1 cellular context compared by ENCODE assay signal in the genomic region with DNA sequence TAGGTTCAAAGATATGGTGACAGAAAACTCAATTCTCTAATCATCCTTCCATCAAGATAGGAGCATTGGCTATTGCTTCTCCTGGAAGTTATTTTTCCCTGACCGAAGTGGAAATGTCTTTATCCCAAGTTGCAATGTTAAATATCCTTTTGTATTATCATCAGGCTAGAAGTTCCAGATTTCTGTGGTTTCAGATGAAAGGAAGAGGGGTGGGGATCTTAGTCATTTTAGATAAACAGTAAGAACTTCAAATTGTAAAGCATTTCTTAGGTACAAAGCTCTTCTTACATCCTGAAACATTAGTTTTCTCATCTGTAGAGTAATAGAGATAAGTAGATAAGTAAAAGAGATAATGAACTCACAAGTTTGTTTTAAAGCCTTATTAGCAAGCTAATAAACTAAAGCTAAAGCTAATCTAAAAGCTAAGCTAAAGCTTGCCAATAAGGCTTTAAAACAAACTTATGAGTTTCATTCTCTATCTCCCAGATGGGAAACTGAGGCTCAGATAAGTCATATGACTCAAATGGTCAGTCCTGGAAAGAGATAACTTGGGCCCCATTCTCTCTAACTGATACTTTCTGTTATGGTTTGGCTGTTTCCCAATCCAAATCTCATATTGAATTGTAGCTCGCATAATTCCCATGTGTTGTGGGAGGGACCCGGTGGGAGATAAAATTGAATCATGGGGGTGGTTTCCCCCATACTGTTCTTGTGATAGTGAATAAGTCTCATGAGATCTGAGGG.
TF ChIP-seq lines count a peak whose summit lies in the region.

No MANE protein-coding gene starts in this region.

TF ChIP-seq in SK-N-SH treated with all-trans-retinoic acid at 6 μM for 48 hours, 23 proteins besides CTCF, POLR2A, EP300 and RAD21 (continued from another document):
- TF ChIP-seq BACH2 (CRISPR knock-in tag; IDR thresholded peaks at IDR 0.05; ENCODE audit: borderline replicate concordance), result no peak
- TF ChIP-seq, protein P1, sequence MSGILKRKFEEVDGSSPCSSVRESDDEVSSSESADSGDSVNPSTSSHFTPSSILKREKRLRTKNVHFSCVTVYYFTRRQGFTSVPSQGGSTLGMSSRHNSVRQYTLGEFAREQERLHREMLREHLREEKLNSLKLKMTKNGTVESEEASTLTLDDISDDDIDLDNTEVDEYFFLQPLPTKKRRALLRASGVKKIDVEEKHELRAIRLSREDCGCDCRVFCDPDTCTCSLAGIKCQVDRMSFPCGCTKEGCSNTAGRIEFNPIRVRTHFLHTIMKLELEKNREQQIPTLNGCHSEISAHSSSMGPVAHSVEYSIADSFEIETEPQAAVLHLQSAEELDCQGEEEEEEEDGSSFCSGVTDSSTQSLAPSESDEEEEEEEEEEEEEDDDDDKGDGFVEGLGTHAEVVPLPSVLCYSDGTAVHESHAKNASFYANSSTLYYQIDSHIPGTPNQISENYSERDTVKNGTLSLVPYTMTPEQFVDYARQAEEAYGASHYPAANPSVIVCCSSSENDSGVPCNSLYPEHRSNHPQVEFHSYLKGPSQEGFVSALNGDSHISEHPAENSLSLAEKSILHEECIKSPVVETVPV (CRISPR knock-in tag; IDR thresholded peaks at IDR 0.05), result no peak
- TF ChIP-seq, protein P2, sequence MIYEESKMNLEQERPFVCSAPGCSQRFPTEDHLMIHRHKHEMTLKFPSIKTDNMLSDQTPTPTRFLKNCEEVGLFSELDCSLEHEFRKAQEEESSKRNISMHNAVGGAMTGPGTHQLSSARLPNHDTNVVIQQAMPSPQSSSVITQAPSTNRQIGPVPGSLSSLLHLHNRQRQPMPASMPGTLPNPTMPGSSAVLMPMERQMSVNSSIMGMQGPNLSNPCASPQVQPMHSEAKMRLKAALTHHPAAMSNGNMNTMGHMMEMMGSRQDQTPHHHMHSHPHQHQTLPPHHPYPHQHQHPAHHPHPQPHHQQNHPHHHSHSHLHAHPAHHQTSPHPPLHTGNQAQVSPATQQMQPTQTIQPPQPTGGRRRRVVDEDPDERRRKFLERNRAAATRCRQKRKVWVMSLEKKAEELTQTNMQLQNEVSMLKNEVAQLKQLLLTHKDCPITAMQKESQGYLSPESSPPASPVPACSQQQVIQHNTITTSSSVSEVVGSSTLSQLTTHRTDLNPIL (CRISPR knock-in tag; IDR thresholded peaks at IDR 0.05; ENCODE audit: low read depth), result no peak
- TF ChIP-seq RARB (CRISPR knock-in tag; IDR thresholded peaks at IDR 0.05), result no peak
